ENCODE assay signal across 19 cellular contexts in the genomic region with DNA sequence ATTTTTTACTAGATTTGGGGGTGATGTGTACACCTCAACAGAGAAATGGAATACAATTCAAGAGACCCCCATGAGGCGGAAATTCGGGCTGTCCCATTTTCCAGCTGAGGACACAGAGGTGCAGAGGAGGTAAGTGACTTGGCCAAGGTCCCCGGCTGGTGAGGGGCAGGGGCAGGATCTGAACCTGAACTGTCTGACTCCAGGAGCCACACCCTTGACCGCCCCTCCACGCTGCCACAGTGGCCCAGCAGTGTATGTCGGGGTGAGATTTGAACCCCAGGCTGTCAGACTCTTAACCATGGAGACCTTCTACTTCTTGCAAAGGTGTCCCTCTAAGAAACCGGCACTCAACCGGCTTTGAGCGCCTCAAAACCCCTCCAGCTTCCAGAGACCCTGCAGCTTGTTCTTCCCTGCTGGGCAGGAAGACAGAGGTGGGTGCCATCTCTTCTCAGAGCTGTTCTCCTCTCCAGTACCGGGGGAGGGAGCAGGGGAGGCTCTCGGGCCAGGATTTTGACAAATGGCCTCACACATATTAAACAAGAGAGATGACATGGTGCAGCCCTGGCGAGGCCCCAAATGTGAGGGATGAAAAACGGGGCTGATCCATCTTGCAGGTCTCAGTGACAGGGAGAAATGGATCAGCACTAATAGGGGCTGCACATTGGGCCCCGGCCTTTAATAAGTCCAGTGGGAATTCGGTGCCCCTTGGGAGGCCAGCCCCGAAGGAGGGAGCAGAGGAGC.
"Had no signal": no experiment of that assay in that cellular context is flagged by ENCODE, and none has a peak within 500 bp of the region (broad histone marks: within the 10 kb centered on the region; RNA-seq: fewer than 3 reads in every experiment).

No MANE protein-coding gene starts in this region.

- H3K36me3 ChIP-seq: esophagus squamous epithelium, gastroesophageal sphincter, right lobe of liver, tibial artery had no signal

- H3K27ac Mint-ChIP-seq: effector memory CD8-positive, alpha-beta T cell; naive thymus-derived CD4-positive, alpha-beta T cell; nephron progenitor cell had no signal

- H3K4me1 ChIP-seq: esophagus squamous epithelium, gastroesophageal sphincter, parathyroid adenoma, psoas muscle, right lobe of liver, tibial artery had no signal

- H3K4me3 Mint-ChIP-seq: effector memory CD8-positive, alpha-beta T cell; naive thymus-derived CD4-positive, alpha-beta T cell; nephron progenitor cell had no signal

- H3K27me3 ChIP-seq: right lobe of liver, tibial artery had no signal

- H3K9me3 ChIP-seq: esophagus squamous epithelium, psoas muscle, right lobe of liver had no signal

- H3K4me1 Mint-ChIP-seq: naive thymus-derived CD4-positive, alpha-beta T cell had no signal

- DNase-seq: central memory CD4-positive, alpha-beta T cell; effector memory CD8-positive, alpha-beta T cell; esophagus squamous epithelium; foreskin fibroblast; glutamatergic neuron; left ventricle myocardium superior; mesendoderm; naive thymus-derived CD4-positive, alpha-beta T cell; nephron progenitor cell; retina; right lobe of liver; stimulated activated CD4-positive, alpha-beta T cell treated with anti-CD3 and anti-CD28 coated beads, Interleukin-12 subunit alpha, Interleukin-12 subunit beta, amount 100 ng/mL, for 4 hours; stimulated activated naive CD4-positive, alpha-beta T cell treated with Interleukin-2 at 50 U/mL for 16 hours had no signal

- H3K27ac ChIP-seq: esophagus squamous epithelium, gastroesophageal sphincter, parathyroid adenoma, psoas muscle, right lobe of liver, skin epidermis, tibial artery had no signal

- ATAC-seq: effector memory CD8-positive, alpha-beta T cell; gastroesophageal sphincter; left colon; left ventricle myocardium superior; naive thymus-derived CD4-positive, alpha-beta T cell; psoas muscle; right lobe of liver had no signal

- H3K4me3 ChIP-seq: esophagus squamous epithelium, gastroesophageal sphincter, psoas muscle, right lobe of liver, skin epidermis, tibial artery had no signal
